In genomic region chr9:9389904-9390303, GRCh38 we compare ENCODE assay signal across 25 cellular contexts.
"Had no signal": no experiment of that assay in that cellular context is flagged by ENCODE, and none has a peak within 500 bp of the region (broad histone marks: within the 10 kb centered on the region; RNA-seq: fewer than 3 reads in every experiment).

No MANE protein-coding gene starts in this region.

- H3K4me3 ChIP-seq: ascending aorta, breast epithelium, cardiac muscle cell, colonic mucosa had no signal

- H3K27ac Mint-ChIP-seq: activated CD4-positive, alpha-beta memory T cell treated with anti-CD3 and anti-CD28 coated beads, Interleukin-2, amount 10 ng/mL, durations not matched to agents 7 days and 5 days; activated CD4-positive, alpha-beta T cell treated with anti-CD3 and anti-CD28 coated beads, Interleukin-2, amount 10 ng/mL, durations not matched to agents 7 days and 5 days; activated naive CD4-positive, alpha-beta T cell treated with anti-CD3 and anti-CD28 coated beads, Interleukin-2, amount 10 ng/mL, durations not matched to agents 7 days and 5 days; activated naive CD4-positive, alpha-beta T cell treated with anti-CD3 and anti-CD28 coated beads, Interleukin-2, amount 50 U/mL, for 72 hours; activated naive CD8-positive, alpha-beta T cell treated with anti-CD3 and anti-CD28 coated beads, Interleukin-2, amount 10 ng/mL, durations not matched to agents 7 days and 5 days; activated T-cell treated with anti-CD3 and anti-CD28 coated beads, Interleukin-2, amount 50 U/mL, for 24 hours; activated T-cell treated with anti-CD3 and anti-CD28 coated beads, Interleukin-2, amount 50 U/mL, for 72 hours; brain had no signal

- H3K36me3 ChIP-seq: ascending aorta, breast epithelium, cardiac muscle cell, colonic mucosa had no signal

- H3K9me3 ChIP-seq: ascending aorta, breast epithelium, colonic mucosa had no signal

- H3K4me1 Mint-ChIP-seq: activated CD4-positive, alpha-beta memory T cell treated with anti-CD3 and anti-CD28 coated beads, Interleukin-2, amount 10 ng/mL, durations not matched to agents 7 days and 5 days; activated CD4-positive, alpha-beta T cell treated with anti-CD3 and anti-CD28 coated beads, Interleukin-2, amount 10 ng/mL, durations not matched to agents 7 days and 5 days; activated naive CD4-positive, alpha-beta T cell treated with anti-CD3 and anti-CD28 coated beads, Interleukin-2, amount 10 ng/mL, durations not matched to agents 7 days and 5 days; activated naive CD8-positive, alpha-beta T cell treated with anti-CD3 and anti-CD28 coated beads, Interleukin-2, amount 10 ng/mL, durations not matched to agents 7 days and 5 days; brain had no signal

- H3K27me3 ChIP-seq: ascending aorta, breast epithelium, cardiac muscle cell, colonic mucosa had no signal

- H3K4me1 ChIP-seq: ascending aorta, breast epithelium, colonic mucosa had no signal

- DNase-seq: activated CD4-positive, alpha-beta memory T cell treated with anti-CD3 and anti-CD28 coated beads, Interleukin-2, amount 10 ng/mL, durations not matched to agents 7 days and 5 days; activated CD4-positive, alpha-beta T cell treated with anti-CD3 and anti-CD28 coated beads for 1 hour; activated CD4-positive, alpha-beta T cell treated with anti-CD3 and anti-CD28 coated beads for 4 hours; activated CD4-positive, alpha-beta T cell treated with anti-CD3 and anti-CD28 coated beads, Interleukin-2, amount 10 ng/mL, durations not matched to agents 7 days and 5 days; activated CD4-positive, alpha-beta T cell treated with anti-CD3 and anti-CD28 coated beads, Interleukin-2, amount 50 U/mL, for 4 hours; activated CD8-positive, alpha-beta memory T cell treated with anti-CD3 and anti-CD28 coated beads, Interleukin-2, amount 50 U/mL, for 48 hours; activated gamma-delta T cell; activated naive CD4-positive, alpha-beta T cell; activated naive CD4-positive, alpha-beta T cell treated with anti-CD3 and anti-CD28 coated beads, Interleukin-2, amount 10 ng/mL, durations not matched to agents 7 days and 5 days; activated naive CD8-positive, alpha-beta T cell treated with anti-CD3 and anti-CD28 coated beads, Interleukin-2, amount 10 ng/mL, durations not matched to agents 7 days and 5 days; activated T-cell treated with anti-CD3 and anti-CD28 coated beads for 4 hours; activated T-cell treated with anti-CD3 and anti-CD28 coated beads, Interleukin-2, amount 50 U/mL, for 24 hours; activated T-cell treated with anti-CD3 and anti-CD28 coated beads, Interleukin-2, amount 50 U/mL, for 72 hours; central memory CD4-positive, alpha-beta T cell; cerebellar nuclear complex; colonic mucosa; effector CD8-positive, alpha-beta T cell; foreskin fibroblast; T-helper 2 cell had no signal

- H3K27me3 Mint-ChIP-seq: activated CD4-positive, alpha-beta memory T cell treated with anti-CD3 and anti-CD28 coated beads, Interleukin-2, amount 10 ng/mL, durations not matched to agents 7 days and 5 days; activated CD4-positive, alpha-beta T cell treated with anti-CD3 and anti-CD28 coated beads, Interleukin-2, amount 10 ng/mL, durations not matched to agents 7 days and 5 days; activated naive CD4-positive, alpha-beta T cell treated with anti-CD3 and anti-CD28 coated beads, Interleukin-2, amount 10 ng/mL, durations not matched to agents 7 days and 5 days; activated naive CD8-positive, alpha-beta T cell treated with anti-CD3 and anti-CD28 coated beads, Interleukin-2, amount 10 ng/mL, durations not matched to agents 7 days and 5 days; activated T-cell treated with anti-CD3 and anti-CD28 coated beads, Interleukin-2, amount 50 U/mL, for 24 hours; brain had no signal

- ATAC-seq: activated naive CD4-positive, alpha-beta T cell treated with anti-CD3 and anti-CD28 coated beads, Interleukin-2, amount 50 U/mL, for 72 hours; activated T-cell treated with anti-CD3 and anti-CD28 coated beads, Interleukin-2, amount 50 U/mL, for 72 hours; esophagus mucosa had no signal

- H3K4me3 Mint-ChIP-seq: activated CD4-positive, alpha-beta memory T cell treated with anti-CD3 and anti-CD28 coated beads, Interleukin-2, amount 10 ng/mL, durations not matched to agents 7 days and 5 days; activated CD4-positive, alpha-beta T cell treated with anti-CD3 and anti-CD28 coated beads, Interleukin-2, amount 10 ng/mL, durations not matched to agents 7 days and 5 days; activated naive CD4-positive, alpha-beta T cell treated with anti-CD3 and anti-CD28 coated beads, Interleukin-2, amount 10 ng/mL, durations not matched to agents 7 days and 5 days; activated naive CD8-positive, alpha-beta T cell treated with anti-CD3 and anti-CD28 coated beads, Interleukin-2, amount 10 ng/mL, durations not matched to agents 7 days and 5 days; activated T-cell treated with anti-CD3 and anti-CD28 coated beads, Interleukin-2, amount 50 U/mL, for 24 hours; activated T-cell treated with anti-CD3 and anti-CD28 coated beads, Interleukin-2, amount 50 U/mL, for 72 hours; brain had no signal

- H3K27ac ChIP-seq: ascending aorta, breast epithelium, cardiac muscle cell, colonic mucosa had no signal

- H3K9me3 Mint-ChIP-seq: activated CD4-positive, alpha-beta memory T cell treated with anti-CD3 and anti-CD28 coated beads, Interleukin-2, amount 10 ng/mL, durations not matched to agents 7 days and 5 days; activated CD4-positive, alpha-beta T cell treated with anti-CD3 and anti-CD28 coated beads, Interleukin-2, amount 10 ng/mL, durations not matched to agents 7 days and 5 days; activated naive CD4-positive, alpha-beta T cell treated with anti-CD3 and anti-CD28 coated beads, Interleukin-2, amount 10 ng/mL, durations not matched to agents 7 days and 5 days; activated naive CD8-positive, alpha-beta T cell treated with anti-CD3 and anti-CD28 coated beads, Interleukin-2, amount 10 ng/mL, durations not matched to agents 7 days and 5 days; brain had no signal

- H3K36me3 Mint-ChIP-seq: activated naive CD4-positive, alpha-beta T cell treated with anti-CD3 and anti-CD28 coated beads, Interleukin-2, amount 10 ng/mL, durations not matched to agents 7 days and 5 days; activated naive CD4-positive, alpha-beta T cell treated with anti-CD3 and anti-CD28 coated beads, Interleukin-2, amount 50 U/mL, for 72 hours; activated naive CD8-positive, alpha-beta T cell treated with anti-CD3 and anti-CD28 coated beads, Interleukin-2, amount 10 ng/mL, durations not matched to agents 7 days and 5 days; brain had no signal
